In the genomic region with DNA sequence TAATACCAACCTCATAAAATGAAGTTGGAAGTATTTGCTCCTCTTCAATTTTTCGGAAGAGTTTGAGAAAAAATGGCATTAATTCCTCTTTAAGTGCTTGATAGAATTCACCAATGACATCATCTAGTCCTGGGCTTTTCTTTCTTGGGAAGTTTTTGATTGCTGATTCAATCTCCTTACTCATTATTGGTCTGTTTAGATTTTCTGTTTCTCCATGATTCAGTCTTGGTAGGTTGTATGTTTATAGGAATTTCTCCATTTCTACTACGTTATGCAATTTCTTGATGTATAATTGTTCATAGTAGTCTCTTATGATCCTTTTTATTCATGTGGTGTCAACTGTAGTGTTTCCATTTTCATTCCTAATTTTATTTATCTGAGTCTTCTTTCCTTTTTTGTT, we compare ENCODE assay signal across 21 cellular contexts.
DNase-seq lines count a peak whose midpoint lies in the region; ATAC-seq and TF ChIP-seq lines count a peak whose summit lies in the region.
"Had no signal": no experiment of that assay in that cellular context is flagged by ENCODE, and none has a peak within 500 bp of the region (broad histone marks: within the 10 kb centered on the region; RNA-seq: fewer than 3 reads in every experiment).

No MANE protein-coding gene starts in this region.

- H3K9me3 Mint-ChIP-seq in HFFc6, result peaks cover 12% of the 10 kb centered on the region
- H3K9me3 Mint-ChIP-seq in effector memory CD8-positive, alpha-beta T cell, result no peaks in the 10 kb centered on the region
- H3K9me3 Mint-ChIP-seq: activated naive CD4-positive, alpha-beta T cell treated with anti-CD3 and anti-CD28 coated beads for 36 hours; neural progenitor cell had no signal

- no peak overlapping the region for H3K27ac ChIP-seq in body of pancreas
- H3K27ac ChIP-seq: ascending aorta, coronary artery, neural progenitor cell, thoracic aorta had no signal

- peak overlapping the region; percentile 35; the same call in 1 of the 2 replicates for H3K4me3 Mint-ChIP-seq in HFFc6
- no peak overlapping the region for H3K4me3 Mint-ChIP-seq in effector memory CD8-positive, alpha-beta T cell
- H3K4me3 Mint-ChIP-seq: activated CD4-positive, alpha-beta memory T cell treated with anti-CD3 and anti-CD28 coated beads for 36 hours; activated naive CD4-positive, alpha-beta T cell treated with anti-CD3 and anti-CD28 coated beads for 36 hours; neural progenitor cell had no signal

- in situ Hi-C loops in astrocyte of the spinal cord (cut with HindIII; ENCODE audit: low sequenced_read_pairs), result no loop called here

- no peaks in the 10 kb centered on the region; the same call in 1 of the 2 replicates for H3K27me3 Mint-ChIP-seq in HFFc6 (ENCODE audit: insufficient read depth)
- H3K27me3 Mint-ChIP-seq in effector memory CD8-positive, alpha-beta T cell, result peaks cover 58 to 67% of the 10 kb centered on the region in 2 donors

- POLR2A ChIA-PET in AG04449 (lab: Yijun Ruan, JAX), result no interaction called here

- WGBS in body of pancreas, 2 donors, result 54 to 64% methylated on average over 2 of the region's 2 CpGs

- intact Hi-C loops in body of pancreas (cut with DNase I), result no loop called here

- no peaks in the 10 kb centered on the region for H3K4me1 ChIP-seq in body of pancreas
- H3K4me1 ChIP-seq: ascending aorta had no signal

- no peaks in the 10 kb centered on the region for H3K27me3 ChIP-seq in body of pancreas
- H3K27me3 ChIP-seq: ascending aorta, neural progenitor cell had no signal

- peak overlapping the region; percentile 85 for H3K27ac Mint-ChIP-seq in HFFc6
- H3K27ac Mint-ChIP-seq in effector memory CD8-positive, alpha-beta T cell, result no peak overlapping the region
- H3K27ac Mint-ChIP-seq: activated CD4-positive, alpha-beta memory T cell treated with anti-CD3 and anti-CD28 coated beads for 36 hours; activated naive CD4-positive, alpha-beta T cell treated with anti-CD3 and anti-CD28 coated beads for 36 hours; neural progenitor cell had no signal

- ATAC-seq in effector memory CD8-positive, alpha-beta T cell (replicated peaks), result no peak
- ATAC-seq in body of pancreas, result no peak
- ATAC-seq: left ventricle myocardium superior had no signal

- H3K9me3 ChIP-seq in body of pancreas, result peaks cover 0 to 6% (median 0%) of the 10 kb centered on the region in 3 donors
- H3K9me3 ChIP-seq: ascending aorta, thoracic aorta had no signal

- TF ChIP-seq CTCF in AG04449 (IDR thresholded peaks at IDR 0.05; ENCODE audit: insufficient read depth, low read length, missing control alignments), result no peak
- TF ChIP-seq CTCF in HFFc6 (IDR thresholded peaks at IDR 0.05), result no peak
- TF ChIP-seq CTCF in astrocyte of the spinal cord (IDR thresholded peaks at IDR 0.05; ENCODE audit: low read depth, low read length), result no peak
- TF ChIP-seq CTCF in fibroblast of villous mesenchyme (IDR thresholded peaks at IDR 0.05; ENCODE audit: insufficient read depth, low read depth, low read length), result no peak
- TF ChIP-seq CTCF in body of pancreas (IDR thresholded peaks at IDR 0.05), result no peak

- H3K36me3 Mint-ChIP-seq in HFFc6 (ENCODE audit: low read depth), result peaks cover 21% of the 10 kb centered on the region
- no peaks in the 10 kb centered on the region for H3K36me3 Mint-ChIP-seq in effector memory CD8-positive, alpha-beta T cell (ENCODE audit: insufficient read depth)
- H3K36me3 Mint-ChIP-seq: activated CD4-positive, alpha-beta memory T cell treated with anti-CD3 and anti-CD28 coated beads for 36 hours; neural progenitor cell had no signal

- no peaks in the 10 kb centered on the region for H3K36me3 ChIP-seq in body of pancreas (replicated peaks in 1 of 2; ENCODE audit: insufficient read depth in 1 of 2, low read depth in 2 of 2)
- H3K36me3 ChIP-seq: ascending aorta, neural progenitor cell, thoracic aorta had no signal

- no peak for TF ChIP-seq POLR2A in body of pancreas (IDR thresholded peaks at IDR 0.05)

- DNase-seq in AG04449 (ENCODE audit: low read depth, low spot score) (peak; percentile 44), HFFc6 (peak; percentile 75), astrocyte of the spinal cord (ENCODE audit: low read depth, low spot score) (peak; percentile 60), fibroblast of villous mesenchyme (ENCODE audit: low read depth) (peak; percentile 59), SHP77 (lab: John Stamatoyannopoulos, UW) (no peak), body of pancreas (no peak), HUDEP-2 (lab: John Stamatoyannopoulos, UW; ENCODE audit: unreplicated experiment in 76 of 76) (no peak)
- no peak for DNase-seq in effector memory CD8-positive, alpha-beta T cell
- DNase-seq: activated CD4-positive, alpha-beta memory T cell treated with anti-CD3 and anti-CD28 coated beads for 36 hours; activated naive CD4-positive, alpha-beta T cell treated with anti-CD3 and anti-CD28 coated beads for 36 hours; activated T-cell treated with anti-CD3 and anti-CD28 coated beads, Interleukin-2, amount 50 U/mL, for 1 hour; DMS79 treated with DMSO at 0.1 percent for 48 hours; Karpas-422; left ventricle myocardium superior; NCI-H510A; stimulated activated CD4-positive, alpha-beta T cell treated with anti-CD3 and anti-CD28 coated beads, Interleukin-15, amount 100 ng/mL, for 24 hours; T-helper 1 cell had no signal

- peaks cover 64% of the 10 kb centered on the region for H3K4me1 Mint-ChIP-seq in HFFc6 (ENCODE audit: low read depth)
- H3K4me1 Mint-ChIP-seq in effector memory CD8-positive, alpha-beta T cell (ENCODE audit: low read depth in 2 of 2), result no peaks in the 10 kb centered on the region

- H3K4me3 ChIP-seq in AG04449 (ENCODE audit: low read depth, low read length) (no peak overlapping the region), astrocyte of the spinal cord (ENCODE audit: low read depth, low read length) (no peak overlapping the region), fibroblast of villous mesenchyme (ENCODE audit: low read depth, low read length) (no peak overlapping the region), body of pancreas (no peak overlapping the region)
- H3K4me3 ChIP-seq: ascending aorta, coronary artery, neural progenitor cell, thoracic aorta had no signal

- CTCF ChIA-PET in AG04449 (lab: Yijun Ruan, JAX), result no interaction called here

Comparison
In these comparisons a context has a peak if more than half of its experiments do, and no peak if none do; other contexts are left out.
1. DNase-seq: peak in AG04449 (single experiment), HFFc6 (single experiment), astrocyte of the spinal cord (single experiment) and fibroblast of villous mesenchyme (single experiment); none in effector memory CD8-positive, alpha-beta T cell (0 of 3), SHP77 (0 of 2), body of pancreas (0 of 4) and HUDEP-2 (0 of 76).